ENCODE assay signal across 8 cellular contexts in the genomic region with DNA sequence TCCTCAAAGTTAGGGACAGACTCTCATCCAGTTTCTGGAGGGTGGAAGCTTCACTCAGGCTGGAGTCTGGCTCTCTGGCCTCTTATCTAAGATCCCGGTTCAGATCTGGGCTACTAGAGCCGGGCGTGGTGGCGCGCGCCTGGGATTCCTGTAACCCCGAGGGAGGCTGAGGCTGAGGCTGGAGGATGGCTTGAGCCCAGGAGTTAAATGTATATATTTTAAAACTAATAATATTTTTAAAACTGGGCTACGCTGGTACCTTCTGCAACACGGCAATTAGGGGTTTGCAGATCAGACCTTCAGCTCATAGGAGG. TPM values are rescaled to one million over a fixed set of nuclear protein-coding genes. Genes with fewer than 3 reads are reported as not detected.
DNase-seq lines count a peak whose midpoint lies in the region; ATAC-seq, FAIRE-seq and TF ChIP-seq lines count a peak whose summit lies in the region.

No MANE protein-coding gene starts in this region.

- no peak; the same call in 2 of the 3 replicates for ATAC-seq in SK-N-SH treated with all-trans-retinoic acid at 6 μM for 48 hours
- ATAC-seq in activated naive CD8-positive, alpha-beta T cell treated with anti-CD3 and anti-CD28 coated beads, Interleukin-2, amount 10 ng/mL, durations not matched to agents 7 days and 5 days (ENCODE audit: low read depth): no peak
- ATAC-seq in GM18861 (IDR thresholded peaks at IDR 0.05; ENCODE audit: unreplicated experiment): no peak

- peak overlapping the region in 1 of 2 experiments; percentile 95; a peak in 2 of 4 replicates for H3K27ac ChIP-seq in SK-N-SH (ENCODE audit: low read depth in 2 of 2, low read length in 1 of 2)
- H3K27ac ChIP-seq in subcutaneous abdominal adipose tissue (ENCODE audit: low read depth, low read length): peak overlapping the region; percentile 91

- no peak for DNase-seq in SK-N-SH
- no peak for DNase-seq in activated naive CD8-positive, alpha-beta T cell treated with anti-CD3 and anti-CD28 coated beads, Interleukin-2, amount 10 ng/mL, durations not matched to agents 7 days and 5 days
- no peak for DNase-seq in kidney epithelial cell (ENCODE audit: low read depth)
- DNase-seq in urothelium cell line (ENCODE audit: low spot score): no peak
- no peak for DNase-seq in occipital lobe (lab: John Stamatoyannopoulos, UW)

- TF ChIP-seq EP300 in SK-N-SH (IDR thresholded peaks at IDR 0.05; ENCODE audit: borderline replicate concordance in 1 of 2, low read depth in 1 of 2, low read length in 1 of 2): no peak

- peak overlapping the region; percentile 99 for H3K27ac Mint-ChIP-seq in activated naive CD8-positive, alpha-beta T cell treated with anti-CD3 and anti-CD28 coated beads, Interleukin-2, amount 10 ng/mL, durations not matched to agents 7 days and 5 days

- no peaks in the 10 kb centered on the region for H3K9me3 Mint-ChIP-seq in activated naive CD8-positive, alpha-beta T cell treated with anti-CD3 and anti-CD28 coated beads, Interleukin-2, amount 10 ng/mL, durations not matched to agents 7 days and 5 days

- peak overlapping the region; percentile 99 for H3K4me3 Mint-ChIP-seq in activated naive CD8-positive, alpha-beta T cell treated with anti-CD3 and anti-CD28 coated beads, Interleukin-2, amount 10 ng/mL, durations not matched to agents 7 days and 5 days

- H3K27me3 Mint-ChIP-seq in activated naive CD8-positive, alpha-beta T cell treated with anti-CD3 and anti-CD28 coated beads, Interleukin-2, amount 10 ng/mL, durations not matched to agents 7 days and 5 days: peaks cover 29% of the 10 kb centered on the region

- H3K9me3 ChIP-seq in SK-N-SH (no peaks in the 10 kb centered on the region), subcutaneous abdominal adipose tissue (ENCODE audit: control insufficient read depth in 5 of 5, low read length in 5 of 5) (no peaks in the 10 kb centered on the region)

- no peaks in the 10 kb centered on the region for H4K20me1 ChIP-seq in SK-N-SH (ENCODE audit: insufficient read depth)

- H3K4me3 ChIP-seq in SK-N-SH (ENCODE audit: low read depth in 2 of 2, low read length in 1 of 2) (peak overlapping the region; percentile 76 to 84), kidney epithelial cell (ENCODE audit: low read depth, low read length) (peak overlapping the region; percentile 99), subcutaneous abdominal adipose tissue (ENCODE audit: low read depth in 1 of 5, low read length in 5 of 5) (peak overlapping the region; percentile 71 to 92 (median 85))

- H3K36me3 Mint-ChIP-seq in activated naive CD8-positive, alpha-beta T cell treated with anti-CD3 and anti-CD28 coated beads, Interleukin-2, amount 10 ng/mL, durations not matched to agents 7 days and 5 days: peaks cover 8% of the 10 kb centered on the region

- no peaks in the 10 kb centered on the region for H3K9me2 ChIP-seq in SK-N-SH

- FAIRE-seq in urothelium cell line (lab: Jason Lieb, UNC): no peak

- peak overlapping the region; percentile 97 for H2AFZ ChIP-seq in SK-N-SH (ENCODE audit: low read depth)

- 73% methylated on average over 9 of the region's 9 CpGs for WGBS in SK-N-SH (ENCODE audit: low lambda C conversion rate)

- peak overlapping the region; percentile 96 for H3K4me2 ChIP-seq in SK-N-SH

- TF ChIP-seq RAD21 in SK-N-SH (IDR thresholded peaks at IDR 0.05; ENCODE audit: low read length): no peak

- H3K4me1 Mint-ChIP-seq in activated naive CD8-positive, alpha-beta T cell treated with anti-CD3 and anti-CD28 coated beads, Interleukin-2, amount 10 ng/mL, durations not matched to agents 7 days and 5 days: peaks cover 10% of the 10 kb centered on the region

- CTCF ChIA-PET in SK-N-SH (lab: Yijun Ruan, JAX): interaction anchor here (0.6 to 3.7 kb wide), 4 partner anchors 13 to 498 kb away, joined by 3 to 55 read pairs (median 6); a partner anchor contains a TSS

- no peaks in the 10 kb centered on the region for H3K27me3 ChIP-seq in SK-N-SH (ENCODE audit: insufficient read depth)
- H3K27me3 ChIP-seq in kidney epithelial cell (ENCODE audit: control insufficient read depth, insufficient read depth, low read length): no peaks in the 10 kb centered on the region
- H3K27me3 ChIP-seq in subcutaneous abdominal adipose tissue (ENCODE audit: control insufficient read depth in 5 of 5, insufficient read depth in 4 of 5, low read length in 5 of 5): no peaks in the 10 kb centered on the region

- peaks cover 35% of the 10 kb centered on the region for H3K79me2 ChIP-seq in SK-N-SH (ENCODE audit: insufficient read depth)

- H3K9ac ChIP-seq in SK-N-SH (peak overlapping the region; percentile 88), subcutaneous abdominal adipose tissue (ENCODE audit: low read length in 5 of 5) (peak overlapping the region; percentile 85 to 97 (median 89))

- POLR2A ChIA-PET in SK-N-SH (lab: Yijun Ruan, JAX): interaction anchor here (2.1 to 2.3 kb wide), 2 partner anchors 39 to 143 kb away, joined by 10 to 13 read pairs; a partner anchor contains a TSS
- POLR2A ChIA-PET in activated naive CD8-positive, alpha-beta T cell treated with anti-CD3 and anti-CD28 coated beads, Interleukin-2, amount 10 ng/mL, durations not matched to agents 7 days and 5 days (lab: Charles Lee): interaction anchor here (1.0 to 3.0 kb wide), 5 partner anchors 13 to 143 kb away, joined by 3 to 27 read pairs (median 4); a partner anchor contains a TSS

- H3K36me3 ChIP-seq in SK-N-SH (replicated peaks in 1 of 2; ENCODE audit: control insufficient read depth in 1 of 2, insufficient read depth in 2 of 2, low read length in 1 of 2): no peaks in the 10 kb centered on the region
- no peaks in the 10 kb centered on the region for H3K36me3 ChIP-seq in kidney epithelial cell (ENCODE audit: control insufficient read depth, insufficient read depth, low read length)
- no peaks in the 10 kb centered on the region for H3K36me3 ChIP-seq in subcutaneous abdominal adipose tissue (ENCODE audit: control insufficient read depth in 5 of 5, insufficient read depth in 5 of 5, low read length in 5 of 5)

- no peaks in the 10 kb centered on the region for H3F3A ChIP-seq in SK-N-SH (replicated peaks; ENCODE audit: insufficient read depth)

- TF ChIP-seq CTCF in SK-N-SH (IDR thresholded peaks at IDR 0.05) (no peak), kidney epithelial cell (IDR thresholded peaks at IDR 0.05; ENCODE audit: insufficient read depth, low read length, poor library complexity, severe bottlenecking) (peak; percentile 1)

- H3K4me1 ChIP-seq in SK-N-SH (ENCODE audit: control insufficient read depth in 1 of 2, insufficient read depth in 2 of 2, low read depth in 1 of 2, low read length in 1 of 2) (peaks cover 2 to 12% of the 10 kb centered on the region in 2 experiments; a peak in 2 of 4 replicates), subcutaneous abdominal adipose tissue (ENCODE audit: control insufficient read depth in 5 of 5, insufficient read depth in 5 of 5, low read length in 5 of 5) (peaks cover 4 to 25% (median 19%) of the 10 kb centered on the region in 5 donors)

TF ChIP-seq in SK-N-SH, 30 proteins besides CTCF, POLR2A, EP300 and RAD21:
- TF ChIP-seq, protein P1, sequence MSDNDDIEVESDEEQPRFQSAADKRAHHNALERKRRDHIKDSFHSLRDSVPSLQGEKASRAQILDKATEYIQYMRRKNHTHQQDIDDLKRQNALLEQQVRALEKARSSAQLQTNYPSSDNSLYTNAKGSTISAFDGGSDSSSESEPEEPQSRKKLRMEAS (IDR thresholded peaks at IDR 0.05; ENCODE audit: low read depth): no peak
- TF ChIP-seq FOXJ3 (CRISPR knock-in tag; IDR thresholded peaks at IDR 0.05) (peak; percentile 30; the same call in 1 of the 2 replicates), POLR2AphosphoS5 (IDR thresholded peaks at IDR 0.05; ENCODE audit: low read depth, low read length) (0 out of 2 replicates have a peak, but pooled peaks have one; percentile 4)
TF ChIP-seq in SK-N-SH: peak in this region for 2.

TF ChIP-seq in SK-N-SH treated with all-trans-retinoic acid at 6 μM for 48 hours, 23 proteins besides CTCF, POLR2A, EP300 and RAD21:
- TF ChIP-seq ESRRG (CRISPR knock-in tag; IDR thresholded peaks at IDR 0.05) (no peak), ZFP3 (CRISPR knock-in tag; IDR thresholded peaks at IDR 0.05) (no peak)

RNA-seq across cellular contexts. Expression of a gene that starts 0.7 kb away (rescaled TPM):
- polyA plus RNA-seq in SK-N-SH (2012; rRNA removed): 11.0 and 16.8 TPM in 2 replicates
- 7.9 and 8.9 TPM in 2 replicates for polyA plus RNA-seq in SK-N-SH (2012; cell fraction: cytosol; rRNA removed)
- polyA plus RNA-seq in SK-N-SH (2012; cell fraction: nucleus; rRNA removed): 22.3 and 40.2 TPM in 2 replicates
- 10 to 100 TPM; 10.4 to 12.0 TPM for total RNA-seq in activated naive CD8-positive, alpha-beta T cell treated with anti-CD3 and anti-CD28 coated beads, Interleukin-2, amount 10 ng/mL, durations not matched to agents 7 days and 5 days
- 6.2 and 9.9 TPM in 2 replicates for total RNA-seq in kidney epithelial cell
- total RNA-seq in occipital lobe: 11.5 TPM

RNA-seq across cellular contexts. Expression of a gene that starts 26.9 kb away (rescaled TPM):
- not detected in 2 replicates for polyA plus RNA-seq in SK-N-SH (2012; rRNA removed)
- not detected in 2 replicates for polyA plus RNA-seq in SK-N-SH (2012; cell fraction: cytosol; rRNA removed)
- not detected in 2 replicates for polyA plus RNA-seq in SK-N-SH (2012; cell fraction: nucleus; rRNA removed)
- not detected for total RNA-seq in activated naive CD8-positive, alpha-beta T cell treated with anti-CD3 and anti-CD28 coated beads, Interleukin-2, amount 10 ng/mL, durations not matched to agents 7 days and 5 days
- total RNA-seq in kidney epithelial cell (not detected in 2 replicates), occipital lobe (1.7 TPM)

RNA-seq across cellular contexts. Expression of a gene that starts 38.8 kb away (rescaled TPM):
- 380 and 455 TPM in 2 replicates for polyA plus RNA-seq in SK-N-SH (2012; rRNA removed)
- polyA plus RNA-seq in SK-N-SH (2012; cell fraction: cytosol; rRNA removed): 326 and 390 TPM in 2 replicates
- polyA plus RNA-seq in SK-N-SH (2012; cell fraction: nucleus; rRNA removed): 202 and 225 TPM in 2 replicates
- total RNA-seq in activated naive CD8-positive, alpha-beta T cell treated with anti-CD3 and anti-CD28 coated beads, Interleukin-2, amount 10 ng/mL, durations not matched to agents 7 days and 5 days: 100 to 1,000 TPM; 232 to 235 TPM
- 546 and 598 TPM in 2 replicates for total RNA-seq in kidney epithelial cell
- 43.5 TPM for total RNA-seq in occipital lobe
